Comparison of ENCODE assay signal across 19 cellular contexts in the genomic region with DNA sequence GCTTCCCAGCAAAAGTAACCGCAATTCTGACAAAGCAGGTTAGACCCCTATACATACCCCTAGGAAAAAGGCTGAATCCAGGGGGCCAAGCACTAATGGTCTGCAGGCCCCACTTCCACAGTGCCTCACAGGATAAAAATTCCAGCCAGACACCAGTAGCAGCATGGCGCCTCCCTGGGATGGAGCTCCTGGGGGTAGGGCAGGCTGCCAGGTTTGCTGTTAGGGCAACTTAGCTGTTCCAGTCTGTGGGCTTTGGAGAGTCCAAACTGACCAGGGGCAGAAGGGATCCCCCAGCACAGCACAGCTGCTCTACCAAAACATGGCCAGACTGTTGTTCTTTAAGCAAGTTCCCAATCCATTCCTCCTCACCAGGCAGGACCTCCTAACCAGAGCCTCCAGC.
"Had no signal": no experiment of that assay in that cellular context is flagged by ENCODE, and none has a peak within 500 bp of the region (broad histone marks: within the 10 kb centered on the region; RNA-seq: fewer than 3 reads in every experiment).

No MANE protein-coding gene starts in this region.

- DNase-seq: dermis blood vessel endothelial cell; dorsolateral prefrontal cortex; effector CD4-positive, alpha-beta T cell; effector memory CD4-positive, alpha-beta T cell; foreskin keratinocyte; glutamatergic neuron; head of caudate nucleus; heart right ventricle; hippocampal formation; left cardiac atrium; left ventricle myocardium superior; lower lobe of right lung; mesenchymal stem cell; mucosa of descending colon; naive B cell had no signal

- H3K4me3 ChIP-seq: coronary artery, dorsolateral prefrontal cortex, esophagus muscularis mucosa, gastroesophageal sphincter, heart right ventricle, left lung, lower lobe of right lung, mucosa of descending colon had no signal

- H3K36me3 ChIP-seq: esophagus muscularis mucosa, gastroesophageal sphincter, heart right ventricle, left lung, lower lobe of right lung had no signal

- H3K27ac ChIP-seq: coronary artery, dorsolateral prefrontal cortex, esophagus muscularis mucosa, foreskin keratinocyte, gastroesophageal sphincter, heart right ventricle, left lung, lower lobe of right lung had no signal

- H3K4me1 ChIP-seq: esophagus muscularis mucosa, foreskin keratinocyte, gastroesophageal sphincter, lower lobe of right lung had no signal

- H3K9me3 ChIP-seq: esophagus muscularis mucosa, gastroesophageal sphincter, heart right ventricle, left lung, lower lobe of right lung, mucosa of descending colon had no signal

- ATAC-seq: foreskin keratinocyte, gastroesophageal sphincter, heart right ventricle, left cardiac atrium, left lung, left ventricle myocardium superior, mucosa of descending colon had no signal
